2 cellular contexts compared by ENCODE assay signal in the genomic region with DNA sequence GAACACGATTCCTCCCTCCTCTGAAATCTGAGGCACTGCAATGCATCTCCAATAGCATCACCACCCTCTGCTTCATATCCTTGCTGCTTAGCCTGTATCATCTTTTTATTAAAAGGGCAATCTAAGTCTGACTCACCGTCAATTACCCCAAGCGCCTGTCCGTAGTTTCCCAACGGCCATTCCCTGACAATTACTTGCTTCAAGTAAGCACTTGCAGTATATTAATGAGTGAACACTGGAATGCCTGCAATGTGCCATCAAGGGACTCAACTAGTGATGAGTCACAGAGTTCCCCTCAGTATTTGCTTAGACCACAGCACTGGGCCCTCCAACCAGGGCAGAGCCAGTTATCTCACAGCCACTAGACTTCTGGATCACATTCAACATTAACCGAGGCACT.
A peak's percentile ranks its signal among the peaks of the same experiment; 100 is the strongest.
TF ChIP-seq lines count a peak whose summit lies in the region.

No MANE protein-coding gene starts in this region.

TF ChIP-seq in A549, 52 proteins besides CTCF, POLR2A, EP300 and RAD21 (continued from another document):
- TF ChIP-seq, protein P1, sequence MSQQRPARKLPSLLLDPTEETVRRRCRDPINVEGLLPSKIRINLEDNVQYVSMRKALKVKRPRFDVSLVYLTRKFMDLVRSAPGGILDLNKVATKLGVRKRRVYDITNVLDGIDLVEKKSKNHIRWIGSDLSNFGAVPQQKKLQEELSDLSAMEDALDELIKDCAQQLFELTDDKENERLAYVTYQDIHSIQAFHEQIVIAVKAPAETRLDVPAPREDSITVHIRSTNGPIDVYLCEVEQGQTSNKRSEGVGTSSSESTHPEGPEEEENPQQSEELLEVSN (IDR thresholded peaks at IDR 0.05; ENCODE audit: borderline replicate concordance, low read depth) = 0 out of 2 replicates have a peak, but pooled peaks have one; percentile 3
- TF ChIP-seq FOSL2 (IDR thresholded peaks at IDR 0.05) (peak; percentile 64), FOSL2 (CRISPR knock-in tag; IDR thresholded peaks at IDR 0.05) (peak; percentile 76), JUNB (IDR thresholded peaks at IDR 0.05) (peak; percentile 78), ZSCAN20 (CRISPR knock-in tag; IDR thresholded peaks at IDR 0.05) (no peak)
- TF ChIP-seq, protein P2, sequence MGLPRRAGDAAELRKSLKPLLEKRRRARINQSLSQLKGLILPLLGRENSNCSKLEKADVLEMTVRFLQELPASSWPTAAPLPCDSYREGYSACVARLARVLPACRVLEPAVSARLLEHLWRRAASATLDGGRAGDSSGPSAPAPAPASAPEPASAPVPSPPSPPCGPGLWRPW (IDR thresholded peaks at IDR 0.05) = no peak

TF ChIP-seq in HEK293, 187 proteins besides CTCF, POLR2A, EP300 and RAD21 (continued from another document and continues in another):
- TF ChIP-seq, protein P3, sequence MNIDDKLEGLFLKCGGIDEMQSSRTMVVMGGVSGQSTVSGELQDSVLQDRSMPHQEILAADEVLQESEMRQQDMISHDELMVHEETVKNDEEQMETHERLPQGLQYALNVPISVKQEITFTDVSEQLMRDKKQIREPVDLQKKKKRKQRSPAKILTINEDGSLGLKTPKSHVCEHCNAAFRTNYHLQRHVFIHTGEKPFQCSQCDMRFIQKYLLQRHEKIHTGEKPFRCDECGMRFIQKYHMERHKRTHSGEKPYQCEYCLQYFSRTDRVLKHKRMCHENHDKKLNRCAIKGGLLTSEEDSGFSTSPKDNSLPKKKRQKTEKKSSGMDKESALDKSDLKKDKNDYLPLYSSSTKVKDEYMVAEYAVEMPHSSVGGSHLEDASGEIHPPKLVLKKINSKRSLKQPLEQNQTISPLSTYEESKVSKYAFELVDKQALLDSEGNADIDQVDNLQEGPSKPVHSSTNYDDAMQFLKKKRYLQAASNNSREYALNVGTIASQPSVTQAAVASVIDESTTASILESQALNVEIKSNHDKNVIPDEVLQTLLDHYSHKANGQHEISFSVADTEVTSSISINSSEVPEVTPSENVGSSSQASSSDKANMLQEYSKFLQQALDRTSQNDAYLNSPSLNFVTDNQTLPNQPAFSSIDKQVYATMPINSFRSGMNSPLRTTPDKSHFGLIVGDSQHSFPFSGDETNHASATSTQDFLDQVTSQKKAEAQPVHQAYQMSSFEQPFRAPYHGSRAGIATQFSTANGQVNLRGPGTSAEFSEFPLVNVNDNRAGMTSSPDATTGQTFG (tag by site-specific recombination; IDR thresholded peaks at IDR 0.05; ENCODE audit: borderline replicate concordance) = no peak
- TF ChIP-seq, protein P4, sequence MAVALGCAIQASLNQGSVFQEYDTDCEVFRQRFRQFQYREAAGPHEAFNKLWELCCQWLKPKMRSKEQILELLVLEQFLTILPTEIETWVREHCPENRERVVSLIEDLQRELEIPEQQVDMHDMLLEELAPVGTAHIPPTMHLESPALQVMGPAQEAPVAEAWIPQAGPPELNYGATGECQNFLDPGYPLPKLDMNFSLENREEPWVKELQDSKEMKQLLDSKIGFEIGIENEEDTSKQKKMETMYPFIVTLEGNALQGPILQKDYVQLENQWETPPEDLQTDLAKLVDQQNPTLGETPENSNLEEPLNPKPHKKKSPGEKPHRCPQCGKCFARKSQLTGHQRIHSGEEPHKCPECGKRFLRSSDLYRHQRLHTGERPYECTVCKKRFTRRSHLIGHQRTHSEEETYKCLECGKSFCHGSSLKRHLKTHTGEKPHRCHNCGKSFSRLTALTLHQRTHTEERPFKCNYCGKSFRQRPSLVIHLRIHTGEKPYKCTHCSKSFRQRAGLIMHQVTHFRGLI (tag by site-specific recombination; IDR thresholded peaks at IDR 0.05) = no peak
- TF ChIP-seq ZBTB8A (tag by site-specific recombination; IDR thresholded peaks at IDR 0.05) (no peak), ZNF600 (tag by site-specific recombination; IDR thresholded peaks at IDR 0.05) (peak; percentile 66), ZFP69B (tag by site-specific recombination; IDR thresholded peaks at IDR 0.05) (peak; percentile 99), ZNF48 (tag by site-specific recombination; IDR thresholded peaks at IDR 0.05) (no peak), YY2 (tag by site-specific recombination; IDR thresholded peaks at IDR 0.05) (peak; percentile 21; the same call in 1 of the 2 replicates), GLIS2 (tag by site-specific recombination; IDR thresholded peaks at IDR 0.05) (peak; percentile 49; the same call in 1 of the 2 replicates), ZNF514 (tag by site-specific recombination; IDR thresholded peaks at IDR 0.05) (no peak), ZNF791 (tag by site-specific recombination; IDR thresholded peaks at IDR 0.05) (no peak), GLI2 (tag by site-specific recombination; IDR thresholded peaks at IDR 0.05; ENCODE audit: borderline replicate concordance, low read depth) (no peak), ZNF223 (tag by site-specific recombination; IDR thresholded peaks at IDR 0.05) (peak; percentile 67; the same call in 1 of the 2 replicates), EGR2 (tag by site-specific recombination; IDR thresholded peaks at IDR 0.05; ENCODE audit: low read depth) (no peak), ZFP37 (tag by site-specific recombination; IDR thresholded peaks at IDR 0.05) (0 out of 2 replicates have a peak, but pooled peaks have one; percentile 43), ZNF777 (tag by site-specific recombination; IDR thresholded peaks at IDR 0.05; ENCODE audit: borderline replicate concordance) (no peak), ZBTB21 (tag by site-specific recombination; IDR thresholded peaks at IDR 0.05) (peak; percentile 65; the same call in 1 of the 2 replicates), ZNF544 (tag by site-specific recombination; IDR thresholded peaks at IDR 0.05) (no peak), ZNF214 (tag by site-specific recombination; IDR thresholded peaks at IDR 0.05; ENCODE audit: borderline replicate concordance) (no peak), ZNF560 (tag by site-specific recombination; IDR thresholded peaks at IDR 0.05; ENCODE audit: borderline replicate concordance) (no peak), ZNF596 (tag by site-specific recombination; IDR thresholded peaks at IDR 0.05) (no peak), REPIN1 (tag by site-specific recombination; IDR thresholded peaks at IDR 0.05; ENCODE audit: low read depth) (no peak)
- TF ChIP-seq, protein P5, sequence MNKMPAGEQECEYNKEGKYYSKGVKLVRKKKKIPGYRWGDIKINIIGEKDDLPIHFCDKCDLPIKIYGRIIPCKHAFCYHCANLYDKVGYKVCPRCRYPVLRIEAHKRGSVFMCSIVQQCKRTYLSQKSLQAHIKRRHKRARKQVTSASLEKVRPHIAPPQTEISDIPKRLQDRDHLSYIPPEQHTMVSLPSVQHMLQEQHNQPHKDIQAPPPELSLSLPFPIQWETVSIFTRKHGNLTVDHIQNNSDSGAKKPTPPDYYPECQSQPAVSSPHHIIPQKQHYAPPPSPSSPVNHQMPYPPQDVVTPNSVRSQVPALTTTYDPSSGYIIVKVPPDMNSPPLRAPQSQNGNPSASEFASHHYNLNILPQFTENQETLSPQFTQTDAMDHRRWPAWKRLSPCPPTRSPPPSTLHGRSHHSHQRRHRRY (tag by site-specific recombination; IDR thresholded peaks at IDR 0.05) = no peak
- TF ChIP-seq, protein P6, sequence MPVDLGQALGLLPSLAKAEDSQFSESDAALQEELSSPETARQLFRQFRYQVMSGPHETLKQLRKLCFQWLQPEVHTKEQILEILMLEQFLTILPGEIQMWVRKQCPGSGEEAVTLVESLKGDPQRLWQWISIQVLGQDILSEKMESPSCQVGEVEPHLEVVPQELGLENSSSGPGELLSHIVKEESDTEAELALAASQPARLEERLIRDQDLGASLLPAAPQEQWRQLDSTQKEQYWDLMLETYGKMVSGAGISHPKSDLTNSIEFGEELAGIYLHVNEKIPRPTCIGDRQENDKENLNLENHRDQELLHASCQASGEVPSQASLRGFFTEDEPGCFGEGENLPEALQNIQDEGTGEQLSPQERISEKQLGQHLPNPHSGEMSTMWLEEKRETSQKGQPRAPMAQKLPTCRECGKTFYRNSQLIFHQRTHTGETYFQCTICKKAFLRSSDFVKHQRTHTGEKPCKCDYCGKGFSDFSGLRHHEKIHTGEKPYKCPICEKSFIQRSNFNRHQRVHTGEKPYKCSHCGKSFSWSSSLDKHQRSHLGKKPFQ (tag by site-specific recombination; IDR thresholded peaks at IDR 0.05) = no peak
- TF ChIP-seq, protein P7, sequence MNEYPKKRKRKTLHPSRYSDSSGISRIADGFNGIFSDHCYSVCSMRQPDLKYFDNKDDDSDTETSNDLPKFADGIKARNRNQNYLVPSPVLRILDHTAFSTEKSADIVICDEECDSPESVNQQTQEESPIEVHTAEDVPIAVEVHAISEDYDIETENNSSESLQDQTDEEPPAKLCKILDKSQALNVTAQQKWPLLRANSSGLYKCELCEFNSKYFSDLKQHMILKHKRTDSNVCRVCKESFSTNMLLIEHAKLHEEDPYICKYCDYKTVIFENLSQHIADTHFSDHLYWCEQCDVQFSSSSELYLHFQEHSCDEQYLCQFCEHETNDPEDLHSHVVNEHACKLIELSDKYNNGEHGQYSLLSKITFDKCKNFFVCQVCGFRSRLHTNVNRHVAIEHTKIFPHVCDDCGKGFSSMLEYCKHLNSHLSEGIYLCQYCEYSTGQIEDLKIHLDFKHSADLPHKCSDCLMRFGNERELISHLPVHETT (tag by site-specific recombination; IDR thresholded peaks at IDR 0.05) = peak; percentile 77; the same call in 1 of the 2 replicates
- TF ChIP-seq, protein P8, sequence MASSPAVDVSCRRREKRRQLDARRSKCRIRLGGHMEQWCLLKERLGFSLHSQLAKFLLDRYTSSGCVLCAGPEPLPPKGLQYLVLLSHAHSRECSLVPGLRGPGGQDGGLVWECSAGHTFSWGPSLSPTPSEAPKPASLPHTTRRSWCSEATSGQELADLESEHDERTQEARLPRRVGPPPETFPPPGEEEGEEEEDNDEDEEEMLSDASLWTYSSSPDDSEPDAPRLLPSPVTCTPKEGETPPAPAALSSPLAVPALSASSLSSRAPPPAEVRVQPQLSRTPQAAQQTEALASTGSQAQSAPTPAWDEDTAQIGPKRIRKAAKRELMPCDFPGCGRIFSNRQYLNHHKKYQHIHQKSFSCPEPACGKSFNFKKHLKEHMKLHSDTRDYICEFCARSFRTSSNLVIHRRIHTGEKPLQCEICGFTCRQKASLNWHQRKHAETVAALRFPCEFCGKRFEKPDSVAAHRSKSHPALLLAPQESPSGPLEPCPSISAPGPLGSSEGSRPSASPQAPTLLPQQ (tag by site-specific recombination; IDR thresholded peaks at IDR 0.05) = peak; percentile 100
- TF ChIP-seq, protein P9, sequence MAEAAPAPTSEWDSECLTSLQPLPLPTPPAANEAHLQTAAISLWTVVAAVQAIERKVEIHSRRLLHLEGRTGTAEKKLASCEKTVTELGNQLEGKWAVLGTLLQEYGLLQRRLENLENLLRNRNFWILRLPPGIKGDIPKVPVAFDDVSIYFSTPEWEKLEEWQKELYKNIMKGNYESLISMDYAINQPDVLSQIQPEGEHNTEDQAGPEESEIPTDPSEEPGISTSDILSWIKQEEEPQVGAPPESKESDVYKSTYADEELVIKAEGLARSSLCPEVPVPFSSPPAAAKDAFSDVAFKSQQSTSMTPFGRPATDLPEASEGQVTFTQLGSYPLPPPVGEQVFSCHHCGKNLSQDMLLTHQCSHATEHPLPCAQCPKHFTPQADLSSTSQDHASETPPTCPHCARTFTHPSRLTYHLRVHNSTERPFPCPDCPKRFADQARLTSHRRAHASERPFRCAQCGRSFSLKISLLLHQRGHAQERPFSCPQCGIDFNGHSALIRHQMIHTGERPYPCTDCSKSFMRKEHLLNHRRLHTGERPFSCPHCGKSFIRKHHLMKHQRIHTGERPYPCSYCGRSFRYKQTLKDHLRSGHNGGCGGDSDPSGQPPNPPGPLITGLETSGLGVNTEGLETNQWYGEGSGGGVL (tag by site-specific recombination; IDR thresholded peaks at IDR 0.05) = peak; percentile 45
- TF ChIP-seq, protein P10, sequence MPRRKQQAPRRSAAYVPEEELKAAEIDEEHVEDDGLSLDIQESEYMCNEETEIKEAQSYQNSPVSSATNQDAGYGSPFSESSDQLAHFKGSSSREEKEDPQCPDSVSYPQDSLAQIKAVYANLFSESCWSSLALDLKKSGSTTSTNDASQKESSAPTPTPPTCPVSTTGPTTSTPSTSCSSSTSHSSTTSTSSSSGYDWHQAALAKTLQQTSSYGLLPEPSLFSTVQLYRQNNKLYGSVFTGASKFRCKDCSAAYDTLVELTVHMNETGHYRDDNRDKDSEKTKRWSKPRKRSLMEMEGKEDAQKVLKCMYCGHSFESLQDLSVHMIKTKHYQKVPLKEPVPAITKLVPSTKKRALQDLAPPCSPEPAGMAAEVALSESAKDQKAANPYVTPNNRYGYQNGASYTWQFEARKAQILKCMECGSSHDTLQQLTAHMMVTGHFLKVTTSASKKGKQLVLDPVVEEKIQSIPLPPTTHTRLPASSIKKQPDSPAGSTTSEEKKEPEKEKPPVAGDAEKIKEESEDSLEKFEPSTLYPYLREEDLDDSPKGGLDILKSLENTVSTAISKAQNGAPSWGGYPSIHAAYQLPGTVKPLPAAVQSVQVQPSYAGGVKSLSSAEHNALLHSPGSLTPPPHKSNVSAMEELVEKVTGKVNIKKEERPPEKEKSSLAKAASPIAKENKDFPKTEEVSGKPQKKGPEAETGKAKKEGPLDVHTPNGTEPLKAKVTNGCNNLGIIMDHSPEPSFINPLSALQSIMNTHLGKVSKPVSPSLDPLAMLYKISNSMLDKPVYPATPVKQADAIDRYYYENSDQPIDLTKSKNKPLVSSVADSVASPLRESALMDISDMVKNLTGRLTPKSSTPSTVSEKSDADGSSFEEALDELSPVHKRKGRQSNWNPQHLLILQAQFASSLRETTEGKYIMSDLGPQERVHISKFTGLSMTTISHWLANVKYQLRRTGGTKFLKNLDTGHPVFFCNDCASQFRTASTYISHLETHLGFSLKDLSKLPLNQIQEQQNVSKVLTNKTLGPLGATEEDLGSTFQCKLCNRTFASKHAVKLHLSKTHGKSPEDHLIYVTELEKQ (tag by site-specific recombination; IDR thresholded peaks at IDR 0.05; ENCODE audit: borderline replicate concordance) = peak; percentile 53; the same call in 1 of the 2 replicates
